ENCODE assay signal across 8 cellular contexts in the genomic region with DNA sequence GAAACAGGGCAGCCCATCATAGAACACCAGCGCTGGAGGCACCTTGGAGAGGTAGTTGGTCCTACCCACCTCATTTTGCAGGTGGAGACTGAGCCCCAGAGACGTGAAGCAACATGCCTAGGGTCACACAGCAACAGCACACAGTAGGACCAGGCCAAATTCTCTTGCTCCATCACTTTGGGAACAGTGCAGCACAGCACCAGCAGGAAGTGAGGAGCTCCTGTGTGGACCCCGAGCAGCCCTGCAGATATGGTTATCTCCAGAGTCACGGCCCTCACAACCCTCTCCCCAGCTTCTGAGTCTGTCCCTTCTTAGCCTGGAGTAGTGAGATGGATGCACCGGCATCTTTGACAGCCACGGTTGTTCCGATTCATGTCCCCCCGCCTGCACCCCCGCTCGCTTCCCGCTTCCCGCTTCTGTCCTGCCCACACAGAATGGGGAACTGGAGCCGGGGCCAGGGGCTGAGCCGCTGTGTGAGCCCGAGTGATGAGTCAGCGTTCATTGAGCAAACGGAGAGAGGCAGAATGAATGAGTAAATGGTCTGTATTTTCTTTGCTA.
DNase-seq lines count a peak whose midpoint lies in the region; ATAC-seq and TF ChIP-seq lines count a peak whose summit lies in the region.

No MANE protein-coding gene starts in this region.

- no peaks in the 10 kb centered on the region for H3K9me2 ChIP-seq in MM.1S (replicated peaks; ENCODE audit: insufficient read depth, low read length)

- no peaks in the 10 kb centered on the region for H3K79me2 ChIP-seq in MM.1S (ENCODE audit: low read length)

- no peaks in the 10 kb centered on the region for H4K20me1 ChIP-seq in MM.1S (ENCODE audit: insufficient read depth, low read length)

- H3K4me3 Mint-ChIP-seq in stimulated activated naive CD8-positive, alpha-beta T cell treated with anti-CD3 and anti-CD28 coated beads, Interleukin-15, Interleukin-2, amounts not matched to agents 100 ng/mL and 50 ng/mL, for 24 hours = no peak overlapping the region
- no peak overlapping the region for H3K4me3 Mint-ChIP-seq in stimulated activated naive CD8-positive, alpha-beta T cell treated with anti-CD3 and anti-CD28 coated beads, Interleukin-15, amount 100 ng/mL, for 72 hours

- H3K27me3 ChIP-seq in adipocyte (replicated peaks; ENCODE audit: control insufficient read depth, insufficient read depth, low read length) (no peaks in the 10 kb centered on the region), MM.1S (replicated peaks; ENCODE audit: insufficient read depth, low read length) (no peaks in the 10 kb centered on the region)

- no peak for ATAC-seq in stimulated activated naive CD8-positive, alpha-beta T cell treated with anti-CD3 and anti-CD28 coated beads, Interleukin-15, amount 100 ng/mL, for 72 hours
- ATAC-seq in left lobe of liver = peak; percentile 66
- ATAC-seq in GM19351 (IDR thresholded peaks at IDR 0.05; ENCODE audit: unreplicated experiment) = no peak

- H3K9ac ChIP-seq in adipocyte (ENCODE audit: low read length) = no peak overlapping the region
- no peak overlapping the region for H3K9ac ChIP-seq in MM.1S (ENCODE audit: low read length)

- no peaks in the 10 kb centered on the region for H3K36me3 Mint-ChIP-seq in stimulated activated naive CD8-positive, alpha-beta T cell treated with anti-CD3 and anti-CD28 coated beads, Interleukin-15, Interleukin-2, amounts not matched to agents 100 ng/mL and 50 ng/mL, for 24 hours (ENCODE audit: low read depth)

- H3K27ac Mint-ChIP-seq in stimulated activated naive CD8-positive, alpha-beta T cell treated with anti-CD3 and anti-CD28 coated beads, Interleukin-15, Interleukin-2, amounts not matched to agents 100 ng/mL and 50 ng/mL, for 24 hours = peak overlapping the region; percentile 69
- H3K27ac Mint-ChIP-seq in stimulated activated naive CD8-positive, alpha-beta T cell treated with anti-CD3 and anti-CD28 coated beads, Interleukin-15, amount 100 ng/mL, for 72 hours = no peak overlapping the region

- H3K4me3 ChIP-seq in adipocyte (ENCODE audit: low read length) = no peak overlapping the region
- no peak overlapping the region for H3K4me3 ChIP-seq in MM.1S (ENCODE audit: low read length)

- no peaks in the 10 kb centered on the region for H3K9me3 ChIP-seq in adipocyte (ENCODE audit: control insufficient read depth, low read length)
- H3K9me3 ChIP-seq in MM.1S (replicated peaks; ENCODE audit: insufficient read depth, low read length) = no peaks in the 10 kb centered on the region

- no peak for TF ChIP-seq CTCF in MM.1S (IDR thresholded peaks at IDR 0.05; ENCODE audit: low read length)

- H3K36me3 ChIP-seq in adipocyte (ENCODE audit: control insufficient read depth, insufficient read depth, low read length, severe bottlenecking) (no peaks in the 10 kb centered on the region), MM.1S (replicated peaks; ENCODE audit: insufficient read depth, low read length) (no peaks in the 10 kb centered on the region)

- H3K4me2 ChIP-seq in MM.1S (ENCODE audit: low read depth, low read length) = no peak overlapping the region

- peaks cover 29% of the 10 kb centered on the region for H3F3A ChIP-seq in MM.1S (ENCODE audit: insufficient read depth, low read length)

- peaks cover 10% of the 10 kb centered on the region for H3K4me1 ChIP-seq in adipocyte (ENCODE audit: control insufficient read depth, insufficient read depth, low read length)
- H3K4me1 ChIP-seq in MM.1S (ENCODE audit: low read length) = peaks cover 25% of the 10 kb centered on the region

- H2AFZ ChIP-seq in MM.1S (ENCODE audit: low read length) = no peak overlapping the region

- no peaks in the 10 kb centered on the region for H3K27me3 Mint-ChIP-seq in stimulated activated naive CD8-positive, alpha-beta T cell treated with anti-CD3 and anti-CD28 coated beads, Interleukin-15, Interleukin-2, amounts not matched to agents 100 ng/mL and 50 ng/mL, for 24 hours
- H3K27me3 Mint-ChIP-seq in stimulated activated naive CD8-positive, alpha-beta T cell treated with anti-CD3 and anti-CD28 coated beads, Interleukin-15, amount 100 ng/mL, for 72 hours = no peaks in the 10 kb centered on the region

- peaks cover 100% of the 10 kb centered on the region for H3K4me1 Mint-ChIP-seq in stimulated activated naive CD8-positive, alpha-beta T cell treated with anti-CD3 and anti-CD28 coated beads, Interleukin-15, Interleukin-2, amounts not matched to agents 100 ng/mL and 50 ng/mL, for 24 hours (ENCODE audit: low read depth)
- peaks cover 97% of the 10 kb centered on the region for H3K4me1 Mint-ChIP-seq in stimulated activated naive CD8-positive, alpha-beta T cell treated with anti-CD3 and anti-CD28 coated beads, Interleukin-15, amount 100 ng/mL, for 72 hours

- no peak for DNase-seq in stimulated activated naive CD8-positive, alpha-beta T cell treated with anti-CD3 and anti-CD28 coated beads, Interleukin-15, amount 100 ng/mL, for 72 hours
- DNase-seq in adipocyte (ENCODE audit: low read depth) (peak; percentile 25), left lobe of liver (ENCODE audit: low spot score) (no peak), epidermal melanocyte (ENCODE audit: insufficient read length, low spot score) (no peak), 8988T (no peak), MM.1S (no peak)

- H3K27ac ChIP-seq in MM.1S (ENCODE audit: low read length) = no peak overlapping the region

- no peaks in the 10 kb centered on the region for H3K9me3 Mint-ChIP-seq in stimulated activated naive CD8-positive, alpha-beta T cell treated with anti-CD3 and anti-CD28 coated beads, Interleukin-15, Interleukin-2, amounts not matched to agents 100 ng/mL and 50 ng/mL, for 24 hours
- peaks cover 0 to under 1% of the 10 kb centered on the region in 2 donors for H3K9me3 Mint-ChIP-seq in stimulated activated naive CD8-positive, alpha-beta T cell treated with anti-CD3 and anti-CD28 coated beads, Interleukin-15, amount 100 ng/mL, for 72 hours
